ENCODE assay signal across 17 cellular contexts in genomic region chr19:3067549-3067948, GRCh38. TPM values are rescaled to one million over a fixed set of nuclear protein-coding genes. Genes with fewer than 3 reads are reported as not detected.
DNase-seq lines count a peak whose midpoint lies in the region; ATAC-seq and TF ChIP-seq lines count a peak whose summit lies in the region.
"Had no signal": no experiment of that assay in that cellular context is flagged by ENCODE, and none has a peak within 500 bp of the region (broad histone marks: within the 10 kb centered on the region; RNA-seq: fewer than 3 reads in every experiment).

No MANE protein-coding gene starts in this region.

- H2BK12ac ChIP-seq in neuronal stem cell (ENCODE audit: low read length): no peak overlapping the region

- CTCF ChIA-PET in activated naive CD4-positive, alpha-beta T cell treated with anti-CD3 and anti-CD28 coated beads for 36 hours (lab: Charles Lee): interaction anchor here (1.6 kb wide), 1 partner anchor 36 kb away, joined by 3 read pairs; no protein-coding TSS in a partner anchor

- no peaks in the 10 kb centered on the region for H3K4me1 ChIP-seq in neuronal stem cell (ENCODE audit: control insufficient read depth in 2 of 2, insufficient read depth in 1 of 2, low read depth in 1 of 2, low read length in 2 of 2)

- no peak overlapping the region for H2BK15ac ChIP-seq in neuronal stem cell (ENCODE audit: low read length)

- no peaks in the 10 kb centered on the region for H3K9me3 ChIP-seq in neuronal stem cell (replicated peaks in 1 of 2; ENCODE audit: control insufficient read depth in 2 of 2, insufficient read depth in 1 of 2, low read depth in 1 of 2, low read length in 2 of 2)

- no peak for ATAC-seq in activated T-helper 17 cell treated with anti-CD3 and anti-CD28 coated beads, Interleukin-2, amount 50 U/mL, for 72 hours (replicated peaks)
- ATAC-seq in HG02885 (IDR thresholded peaks at IDR 0.05; ENCODE audit: poor library complexity, unreplicated experiment): no peak
- ATAC-seq: GM12878 had no signal

- TF ChIP-seq CTCF in type B pancreatic cell (conservative IDR thresholded peaks at IDR 0.05): no peak

- intact Hi-C loops in activated naive CD4-positive, alpha-beta T cell treated with anti-CD3 and anti-CD28 coated beads for 36 hours (cut with micrococcal nuclease): no loop called here

- peak overlapping the region; percentile 37 for H3K27ac Mint-ChIP-seq in activated naive CD4-positive, alpha-beta T cell treated with anti-CD3 and anti-CD28 coated beads, Interleukin-2, amount 50 U/mL, for 24 hours
- no peak overlapping the region for H3K27ac Mint-ChIP-seq in activated naive CD4-positive, alpha-beta T cell treated with anti-CD3 and anti-CD28 coated beads for 36 hours
- peak overlapping the region; percentile 58 for H3K27ac Mint-ChIP-seq in activated T-helper 17 cell treated with anti-CD3 and anti-CD28 coated beads, Interleukin-2, amount 50 U/mL, for 72 hours
- H3K27ac Mint-ChIP-seq in type B pancreatic cell: peak overlapping the region; percentile 74
- H3K27ac Mint-ChIP-seq: CD4-positive, alpha-beta T cell had no signal

- H3K79me1 ChIP-seq in neuronal stem cell (ENCODE audit: low read depth, low read length): no peaks in the 10 kb centered on the region

- H2AFZ ChIP-seq in neuronal stem cell (ENCODE audit: low read length): no peak overlapping the region

- H3K4me3 Mint-ChIP-seq in activated naive CD4-positive, alpha-beta T cell treated with anti-CD3 and anti-CD28 coated beads, Interleukin-2, amount 50 U/mL, for 24 hours: no peak overlapping the region
- no peak overlapping the region for H3K4me3 Mint-ChIP-seq in activated naive CD4-positive, alpha-beta T cell treated with anti-CD3 and anti-CD28 coated beads for 36 hours
- H3K4me3 Mint-ChIP-seq in activated T-helper 17 cell treated with anti-CD3 and anti-CD28 coated beads, Interleukin-2, amount 50 U/mL, for 72 hours: no peak overlapping the region
- H3K4me3 Mint-ChIP-seq in type B pancreatic cell: peak overlapping the region; percentile 68
- H3K4me3 Mint-ChIP-seq: CD4-positive, alpha-beta T cell had no signal

- peak overlapping the region; percentile 75 for H2AK5ac ChIP-seq in neuronal stem cell (ENCODE audit: low read depth, low read length)

- no peak overlapping the region for H3K4me3 ChIP-seq in neuronal stem cell (ENCODE audit: low read length in 2 of 2)
- H3K4me3 ChIP-seq: GM12878 had no signal

- no peak overlapping the region for H3K4me2 ChIP-seq in neuronal stem cell (ENCODE audit: insufficient read depth, low read length, poor library complexity, severe bottlenecking)

- H3K27me3 ChIP-seq in neuronal stem cell (ENCODE audit: control insufficient read depth in 3 of 3, insufficient read depth in 3 of 3, low read depth in 1 of 3, low read length in 3 of 3): peaks cover 0 to 17% (median 7%) of the 10 kb centered on the region in 3 experiments

- no peak overlapping the region for H3K9ac ChIP-seq in neuronal stem cell (ENCODE audit: low read depth, low read length, poor library complexity)

- no peaks in the 10 kb centered on the region for H3K36me3 ChIP-seq in neuronal stem cell (replicated peaks in 1 of 2; ENCODE audit: control insufficient read depth in 2 of 2, insufficient read depth in 2 of 2, low read length in 2 of 2)

- H3K23ac ChIP-seq in neuronal stem cell (ENCODE audit: low read depth, low read length, poor library complexity): peak overlapping the region; percentile 31

- H3K27ac ChIP-seq in neuronal stem cell (replicated peaks; ENCODE audit: low read length): no peak overlapping the region

- no peaks in the 10 kb centered on the region for H3K36me3 Mint-ChIP-seq in activated naive CD4-positive, alpha-beta T cell treated with anti-CD3 and anti-CD28 coated beads, Interleukin-2, amount 50 U/mL, for 24 hours
- no peaks in the 10 kb centered on the region for H3K36me3 Mint-ChIP-seq in activated naive CD4-positive, alpha-beta T cell treated with anti-CD3 and anti-CD28 coated beads for 36 hours (ENCODE audit: low read depth)
- H3K36me3 Mint-ChIP-seq in activated T-helper 17 cell treated with anti-CD3 and anti-CD28 coated beads, Interleukin-2, amount 50 U/mL, for 72 hours (ENCODE audit: low read depth): peaks cover 5% of the 10 kb centered on the region
- H3K36me3 Mint-ChIP-seq in type B pancreatic cell: no peaks in the 10 kb centered on the region

- H2BK120ac ChIP-seq in neuronal stem cell (ENCODE audit: low read depth, low read length): no peak overlapping the region

- no peak overlapping the region for H4K8ac ChIP-seq in neuronal stem cell (ENCODE audit: low read depth, low read length)

- no peaks in the 10 kb centered on the region for H3K27me3 Mint-ChIP-seq in activated naive CD4-positive, alpha-beta T cell treated with anti-CD3 and anti-CD28 coated beads, Interleukin-2, amount 50 U/mL, for 24 hours
- H3K27me3 Mint-ChIP-seq in activated naive CD4-positive, alpha-beta T cell treated with anti-CD3 and anti-CD28 coated beads for 36 hours (ENCODE audit: low read depth): no peaks in the 10 kb centered on the region
- H3K27me3 Mint-ChIP-seq in activated T-helper 17 cell treated with anti-CD3 and anti-CD28 coated beads, Interleukin-2, amount 50 U/mL, for 72 hours: no peaks in the 10 kb centered on the region
- no peaks in the 10 kb centered on the region for H3K27me3 Mint-ChIP-seq in type B pancreatic cell
- H3K27me3 Mint-ChIP-seq: CD4-positive, alpha-beta T cell had no signal

- peaks cover 14% of the 10 kb centered on the region for H3K4me1 Mint-ChIP-seq in activated naive CD4-positive, alpha-beta T cell treated with anti-CD3 and anti-CD28 coated beads, Interleukin-2, amount 50 U/mL, for 24 hours
- H3K4me1 Mint-ChIP-seq in activated naive CD4-positive, alpha-beta T cell treated with anti-CD3 and anti-CD28 coated beads for 36 hours (ENCODE audit: low read depth): peaks cover 9% of the 10 kb centered on the region
- H3K4me1 Mint-ChIP-seq in activated T-helper 17 cell treated with anti-CD3 and anti-CD28 coated beads, Interleukin-2, amount 50 U/mL, for 72 hours: peaks cover 6% of the 10 kb centered on the region
- H3K4me1 Mint-ChIP-seq in type B pancreatic cell (ENCODE audit: unreplicated experiment): peaks cover 27% of the 10 kb centered on the region

- no peak overlapping the region for H2BK5ac ChIP-seq in neuronal stem cell (ENCODE audit: low read length)

- H3K18ac ChIP-seq in neuronal stem cell (ENCODE audit: low read length): no peak overlapping the region

- no peaks in the 10 kb centered on the region for H3K9me3 Mint-ChIP-seq in activated naive CD4-positive, alpha-beta T cell treated with anti-CD3 and anti-CD28 coated beads, Interleukin-2, amount 50 U/mL, for 24 hours
- H3K9me3 Mint-ChIP-seq in activated naive CD4-positive, alpha-beta T cell treated with anti-CD3 and anti-CD28 coated beads for 36 hours: no peaks in the 10 kb centered on the region
- H3K9me3 Mint-ChIP-seq in activated T-helper 17 cell treated with anti-CD3 and anti-CD28 coated beads, Interleukin-2, amount 50 U/mL, for 72 hours: no peaks in the 10 kb centered on the region
- H3K9me3 Mint-ChIP-seq in type B pancreatic cell: no peaks in the 10 kb centered on the region
- H3K9me3 Mint-ChIP-seq: CD4-positive, alpha-beta T cell had no signal

- H4K91ac ChIP-seq in neuronal stem cell (ENCODE audit: low read depth, low read length, poor library complexity): no peak overlapping the region

- no CpG with 5 or more reads among the region's 8 CpGs for WGBS in neuronal stem cell (ENCODE audit: extremely low coverage in 2 of 2, insufficient read length in 2 of 2, insufficient replicate concordance in 1 of 2), 2 donors

- H3K4ac ChIP-seq in neuronal stem cell (ENCODE audit: low read length): no peak overlapping the region

- no peak for DNase-seq in activated naive CD4-positive, alpha-beta T cell treated with anti-CD3 and anti-CD28 coated beads for 36 hours
- DNase-seq in neuronal stem cell (ENCODE audit: low spot score) (no peak), type B pancreatic cell (ENCODE audit: extremely low spot score, unreplicated experiment) (no peak)
- no peak for DNase-seq in activated CD8-positive, alpha-beta memory T cell treated with anti-CD3 and anti-CD28 coated beads for 24 hours
- no peak for DNase-seq in stimulated activated CD4-positive, alpha-beta T cell treated with anti-CD3 and anti-CD28 coated beads, Interleukin-15, amount 100 ng/mL, for 24 hours
- DNase-seq: Calu3; CD4-positive, alpha-beta T cell; HCEC 1CT; NCI-H1436 treated with DMSO at 0.1 percent for 48 hours; NCI-H2227 treated with DMSO at 0.1 percent for 48 hours; NCI-H524 treated with DMSO at 0.1 percent for 48 hours; RPMI8226 had no signal

- H3K14ac ChIP-seq in neuronal stem cell (ENCODE audit: low read length): peak overlapping the region; percentile 56

RNA-seq across cellular contexts. Expression of gene TLE5, which starts 5.3 kb away (rescaled TPM):
- 100 to 1,000 TPM; 326 to 354 TPM for total RNA-seq in activated naive CD4-positive, alpha-beta T cell treated with anti-CD3 and anti-CD28 coated beads for 36 hours
- total RNA-seq in activated T-helper 17 cell treated with anti-CD3 and anti-CD28 coated beads, Interleukin-2, amount 50 U/mL, for 72 hours: 100 to 1,000 TPM; 348 to 436 TPM
- 162 TPM for polyA plus RNA-seq in neuronal stem cell (2013, experiment 1 of 2)
- polyA plus RNA-seq in neuronal stem cell (2013, experiment 2 of 2): 164 TPM
- 302 and 418 TPM in 2 replicates for total RNA-seq in type B pancreatic cell (ENCODE audit: low replicate concordance)

RNA-seq across cellular contexts. Expression of gene GNA11, which starts 26.6 kb away (rescaled TPM):
- total RNA-seq in activated naive CD4-positive, alpha-beta T cell treated with anti-CD3 and anti-CD28 coated beads for 36 hours: 10 to 100 TPM; 10.9 to 11.2 TPM
- 1 to 10 TPM; 1.9 to 2.6 TPM for total RNA-seq in activated T-helper 17 cell treated with anti-CD3 and anti-CD28 coated beads, Interleukin-2, amount 50 U/mL, for 72 hours
- 19.2 TPM for polyA plus RNA-seq in neuronal stem cell (2013, experiment 1 of 2)
- 20.0 TPM for polyA plus RNA-seq in neuronal stem cell (2013, experiment 2 of 2)
- total RNA-seq in type B pancreatic cell (ENCODE audit: low replicate concordance): 46.9 and 62.0 TPM in 2 replicates

RNA-seq across cellular contexts. Expression of gene TLE2, which starts 38.5 kb away (rescaled TPM):
- 1 to 10 TPM; 6.5 to 7.2 TPM for total RNA-seq in activated naive CD4-positive, alpha-beta T cell treated with anti-CD3 and anti-CD28 coated beads for 36 hours
- 1 to 10 TPM; 2.5 to 3.5 TPM for total RNA-seq in activated T-helper 17 cell treated with anti-CD3 and anti-CD28 coated beads, Interleukin-2, amount 50 U/mL, for 72 hours
- 0.36 TPM for polyA plus RNA-seq in neuronal stem cell (2013, experiment 1 of 2)
- 0.21 TPM for polyA plus RNA-seq in neuronal stem cell (2013, experiment 2 of 2)
- 37.7 and 52.8 TPM in 2 replicates for total RNA-seq in type B pancreatic cell (ENCODE audit: low replicate concordance)
- total RNA-seq: HT1080 had no signal
